In genomic region chr18:8781671-8782070, GRCh38 we compare ENCODE assay signal across 27 cellular contexts.
DNase-seq lines count a peak whose midpoint lies in the region; ATAC-seq and TF ChIP-seq lines count a peak whose summit lies in the region.
"Had no signal": no experiment of that assay in that cellular context is flagged by ENCODE, and none has a peak within 500 bp of the region (broad histone marks: within the 10 kb centered on the region; RNA-seq: fewer than 3 reads in every experiment).

No MANE protein-coding gene starts in this region.

- H3K27me3 ChIP-seq in BLaER1: no peaks in the 10 kb centered on the region
- no peaks in the 10 kb centered on the region for H3K27me3 ChIP-seq in H9 (ENCODE audit: insufficient read depth, low read length)
- H3K27me3 ChIP-seq in mesenchymal stem cell (ENCODE audit: control insufficient read depth in 1 of 2, insufficient read depth in 1 of 2, low read length in 2 of 2): no peaks in the 10 kb centered on the region
- H3K27me3 ChIP-seq: SJCRH30 had no signal

- H2AFZ ChIP-seq in H9 (ENCODE audit: low read length) (no peak overlapping the region), mesenchymal stem cell (ENCODE audit: low read depth, low read length) (no peak overlapping the region)
- H2AFZ ChIP-seq: PC-9 had no signal

- no peak overlapping the region for H2BK12ac ChIP-seq in H9 (ENCODE audit: insufficient read length, low read depth, low read length)
- no peak overlapping the region for H2BK12ac ChIP-seq in mesenchymal stem cell (ENCODE audit: low read length in 2 of 2)

- H4K5ac ChIP-seq in H9 (ENCODE audit: insufficient read length, low read depth, low read length): no peak overlapping the region

- H3K27ac ChIP-seq in BLaER1: peak overlapping the region; percentile 99
- H3K27ac ChIP-seq in H9 (ENCODE audit: insufficient read length, low read depth, low read length): no peak overlapping the region
- H3K27ac ChIP-seq in mesenchymal stem cell (ENCODE audit: low read length, poor library complexity, severe bottlenecking): no peak overlapping the region
- H3K27ac ChIP-seq: C4-2B, KMS-11, PC-9, SJCRH30 had no signal

- H3K4me3 ChIP-seq in BLaER1 (peak overlapping the region; percentile 92), mesenchymal stem cell (ENCODE audit: insufficient read depth in 1 of 2, low read depth in 1 of 2, low read length in 2 of 2) (no peak overlapping the region)
- H3K4me3 ChIP-seq: PC-9, SJCRH30 had no signal

- no peak overlapping the region for H3T11ph ChIP-seq in H9 (ENCODE audit: low read length)

- H3K4me1 Mint-ChIP-seq in H9: peaks cover 26 to 38% of the 10 kb centered on the region in 2 experiments
- H3K4me1 Mint-ChIP-seq in osteocyte (ENCODE audit: unreplicated experiment): peaks cover 40% of the 10 kb centered on the region

- peaks cover 53% of the 10 kb centered on the region for H3K4me1 ChIP-seq in BLaER1
- no peaks in the 10 kb centered on the region for H3K4me1 ChIP-seq in H9 (ENCODE audit: insufficient read depth, low read length)
- peaks cover 35% of the 10 kb centered on the region for H3K4me1 ChIP-seq in mesenchymal stem cell (ENCODE audit: control insufficient read depth, insufficient read depth, low read depth, low read length)
- H3K4me1 ChIP-seq: SJCRH30 had no signal

- H3K27ac Mint-ChIP-seq in H9: peak overlapping the region in 2 of 3 experiments; percentile 85 to 92; a peak in 3 of 7 replicates
- H3K27ac Mint-ChIP-seq in osteocyte (ENCODE audit: unreplicated experiment): peak overlapping the region; percentile 23
- H3K27ac Mint-ChIP-seq: CD8-positive, alpha-beta T cell had no signal

- H2BK5ac ChIP-seq in H9 (ENCODE audit: insufficient read length, low read length): no peak overlapping the region
- H2BK5ac ChIP-seq in mesenchymal stem cell (ENCODE audit: low read depth, low read length, poor library complexity, severe bottlenecking): no peak overlapping the region

- TF ChIP-seq CTCF in H9 (conservative IDR thresholded peaks at IDR 0.05) (no peak), osteocyte (IDR thresholded peaks at IDR 0.05) (no peak)

- no peaks in the 10 kb centered on the region for H3K79me2 ChIP-seq in H9 (ENCODE audit: insufficient read depth, low read length)

- no peaks in the 10 kb centered on the region for H3K9me3 Mint-ChIP-seq in H9
- no peaks in the 10 kb centered on the region for H3K9me3 Mint-ChIP-seq in osteocyte (ENCODE audit: unreplicated experiment)
- H3K9me3 Mint-ChIP-seq: CD8-positive, alpha-beta T cell had no signal

- H3K9me3 ChIP-seq in BLaER1 (no peaks in the 10 kb centered on the region; the same call in 1 of the 2 replicates), H9 (ENCODE audit: control insufficient read depth, low read depth, low read length) (no peaks in the 10 kb centered on the region), mesenchymal stem cell (ENCODE audit: control insufficient read depth, low read length) (no peaks in the 10 kb centered on the region)
- H3K9me3 ChIP-seq: Caco-2, SJCRH30 had no signal

- H2BK20ac ChIP-seq in H9 (ENCODE audit: low read depth, low read length, poor library complexity, severe bottlenecking): no peak overlapping the region

- no peak overlapping the region for H4K8ac ChIP-seq in H9 (replicated peaks; ENCODE audit: insufficient read length, low read depth, low read length)
- H4K8ac ChIP-seq in mesenchymal stem cell (ENCODE audit: low read length): peak overlapping the region; percentile 21

- H3K9ac ChIP-seq in BLaER1: peak overlapping the region; percentile 99
- H3K9ac ChIP-seq in H9 (ENCODE audit: extremely low read depth, insufficient read length, low read length): no peak overlapping the region
- H3K9ac ChIP-seq in mesenchymal stem cell (ENCODE audit: low read length): no peak overlapping the region
- H3K9ac ChIP-seq: KMS-11 had no signal

- no CpG with 5 or more reads among the region's 12 CpGs for WGBS in H9 (ENCODE audit: extremely low coverage, insufficient read length, low lambda C conversion rate)
- WGBS in mesenchymal stem cell: 93% methylated on average over 12 of the region's 12 CpGs

- H2BK120ac ChIP-seq in H9 (ENCODE audit: low read depth, low read length, poor library complexity, severe bottlenecking): no peak overlapping the region
- no peak overlapping the region for H2BK120ac ChIP-seq in mesenchymal stem cell (ENCODE audit: low read depth, low read length)

- no peak overlapping the region for H3K18ac ChIP-seq in H9 (ENCODE audit: insufficient read length, low read depth, low read length)
- no peak overlapping the region for H3K18ac ChIP-seq in mesenchymal stem cell (ENCODE audit: low read depth in 1 of 2, low read length in 2 of 2)

- DNase-seq in H9: no peak
- no peak for DNase-seq in mesenchymal stem cell
- DNase-seq in osteocyte (ENCODE audit: extremely low spot score, unreplicated experiment): no peak
- no peak for DNase-seq in GM19240 (ENCODE audit: insufficient read length, low spot score)
- DNase-seq in NCI-H526 (lab: John Stamatoyannopoulos, UW): no peak
- no peak for DNase-seq in left cardiac atrium
- DNase-seq: Caco-2; CD8-positive, alpha-beta T cell; DMS 273 treated with DMSO at 0.1 percent for 48 hours; DMS79; EL; GF-D8; H7; IMR-90; MM.1S; NCI-H2029; NCI-H226; NCI-H510A treated with DMSO at 0.1 percent for 48 hours; NCI-H774; PC-9; SJCRH30 had no signal

- H3K36me3 Mint-ChIP-seq in H9 (ENCODE audit: insufficient read depth in 1 of 3, low read depth in 3 of 3) (peaks cover 12 to 52% (median 41%) of the 10 kb centered on the region in 3 experiments; a peak in 6 of 7 replicates), osteocyte (ENCODE audit: unreplicated experiment) (peaks cover 39% of the 10 kb centered on the region)
- H3K36me3 Mint-ChIP-seq: CD8-positive, alpha-beta T cell had no signal

- H2BK15ac ChIP-seq in H9 (ENCODE audit: low read depth, low read length) (no peak overlapping the region), mesenchymal stem cell (ENCODE audit: low read depth, poor library complexity, severe bottlenecking) (no peak overlapping the region)

- H3K4ac ChIP-seq in H9 (ENCODE audit: low read depth, low read length) (no peak overlapping the region), mesenchymal stem cell (ENCODE audit: low read depth in 1 of 2, low read length in 2 of 2) (no peak overlapping the region)

- H3K23me2 ChIP-seq in H9 (ENCODE audit: insufficient read length, low read depth, low read length, poor library complexity, severe bottlenecking): no peaks in the 10 kb centered on the region

- intact Hi-C loops in left cardiac atrium (cut with DNase I): no loop called here

- no peak overlapping the region for H2AK5ac ChIP-seq in H9 (ENCODE audit: insufficient read length, low read length)
- H2AK5ac ChIP-seq in mesenchymal stem cell (ENCODE audit: low read length, severe bottlenecking): peak overlapping the region; percentile 4

- no peak overlapping the region for H3K23ac ChIP-seq in H9 (ENCODE audit: insufficient read length, low read depth, low read length)
- H3K23ac ChIP-seq in mesenchymal stem cell (ENCODE audit: low read length in 2 of 2): no peak overlapping the region

- H3K27me3 Mint-ChIP-seq in H9 (ENCODE audit: low read depth) (no peaks in the 10 kb centered on the region), osteocyte (ENCODE audit: unreplicated experiment) (no peaks in the 10 kb centered on the region)

- no peaks in the 10 kb centered on the region for H3K79me1 ChIP-seq in H9 (ENCODE audit: insufficient read depth, low read depth, low read length, poor library complexity, severe bottlenecking)
- peaks cover 20% of the 10 kb centered on the region for H3K79me1 ChIP-seq in mesenchymal stem cell (replicated peaks; ENCODE audit: low read length, poor library complexity, severe bottlenecking)

- H3K4me2 ChIP-seq in BLaER1 (peak overlapping the region; percentile 96), H9 (ENCODE audit: insufficient read depth, insufficient read length, low read length) (no peak overlapping the region), mesenchymal stem cell (ENCODE audit: low read length, poor library complexity, severe bottlenecking) (no peak overlapping the region)
- H3K4me2 ChIP-seq: KMS-11, PC-9 had no signal

- H3K36me3 ChIP-seq in BLaER1 (peaks cover 51% of the 10 kb centered on the region), mesenchymal stem cell (ENCODE audit: control insufficient read depth in 1 of 2, insufficient read depth in 2 of 2, low read depth in 1 of 2, low read length in 2 of 2) (peaks cover 68 to 95% of the 10 kb centered on the region in 2 experiments)
- H3K36me3 ChIP-seq: SJCRH30 had no signal

- H3K14ac ChIP-seq in H9 (ENCODE audit: insufficient read depth, low read length) (no peak overlapping the region; the same call in 1 of the 2 replicates), mesenchymal stem cell (ENCODE audit: low read length in 2 of 2) (no peak overlapping the region)

- no peak overlapping the region for H3K56ac ChIP-seq in H9 (ENCODE audit: insufficient read length, low read depth, low read length)

- H4K20me1 ChIP-seq in BLaER1 (peaks cover 5% of the 10 kb centered on the region; the same call in 1 of the 2 replicates), H9 (ENCODE audit: control insufficient read depth, insufficient read depth, insufficient read length) (no peaks in the 10 kb centered on the region)

- ATAC-seq in GM18873 (IDR thresholded peaks at IDR 0.05; ENCODE audit: low FRiP score, unreplicated experiment): no peak
- no peak for ATAC-seq in left cardiac atrium
- ATAC-seq: CD8-positive, alpha-beta T cell; Right ventricle myocardium inferior; SK-N-SH treated with all-trans-retinoic acid at 6 μM for 48 hours had no signal

- no peak overlapping the region for H4K91ac ChIP-seq in H9 (ENCODE audit: insufficient read length, low read depth, low read length)
- H4K91ac ChIP-seq in mesenchymal stem cell (ENCODE audit: low read length): no peak overlapping the region

- H3K4me3 Mint-ChIP-seq in H9 (no peak overlapping the region), osteocyte (ENCODE audit: unreplicated experiment) (no peak overlapping the region)
- H3K4me3 Mint-ChIP-seq: CD8-positive, alpha-beta T cell had no signal
